ENCODE assay signal across 11 cellular contexts in genomic region chr2:200467806-200468686, GRCh38. TPM values are rescaled to one million over a fixed set of nuclear protein-coding genes. Genes with fewer than 3 reads are reported as not detected.
DNase-seq lines count a peak whose midpoint lies in the region; ATAC-seq and TF ChIP-seq lines count a peak whose summit lies in the region.
"Had no signal": no experiment of that assay in that cellular context is flagged by ENCODE, and none has a peak within 500 bp of the region (broad histone marks: within the 10 kb centered on the region; RNA-seq: fewer than 3 reads in every experiment).

No MANE protein-coding gene starts in this region.

- H3K27me3 ChIP-seq in PC-3 (ENCODE audit: low read length) = no peaks in the 10 kb centered on the region

- no peaks in the 10 kb centered on the region for H3K27me3 Mint-ChIP-seq in central memory CD8-positive, alpha-beta T cell

- H3K27ac Mint-ChIP-seq in central memory CD8-positive, alpha-beta T cell (ENCODE audit: low read depth) = peak overlapping the region; percentile 89

- no peaks in the 10 kb centered on the region for H3K9me3 Mint-ChIP-seq in central memory CD8-positive, alpha-beta T cell

- H3K27ac ChIP-seq in PC-3 (ENCODE audit: low read length) = no peak overlapping the region

- no peak overlapping the region for H3K4me2 ChIP-seq in PC-3 (ENCODE audit: low read length)

- peaks cover 52% of the 10 kb centered on the region for H3K4me1 Mint-ChIP-seq in central memory CD8-positive, alpha-beta T cell

- H3K36me3 Mint-ChIP-seq in central memory CD8-positive, alpha-beta T cell (ENCODE audit: insufficient read depth) = peaks cover 18% of the 10 kb centered on the region

- intact Hi-C loops in PC-3 (cut with micrococcal nuclease) = no loop called here

- no peaks in the 10 kb centered on the region for H3K9me2 ChIP-seq in PC-3 (replicated peaks; ENCODE audit: low read length)

- peak overlapping the region; percentile 64 for H3K4me3 Mint-ChIP-seq in central memory CD8-positive, alpha-beta T cell

- DNase-seq in PC-3 (no peak), renal cortical epithelial cell (ENCODE audit: low read depth) (peak; percentile 38), omental fat pad (ENCODE audit: low spot score) (no peak), NCI-H1694 (lab: John Stamatoyannopoulos, UW) (no peak), 8988T (no peak)
- peak in 1 of 2 donors; percentile 15 for DNase-seq in central memory CD8-positive, alpha-beta T cell (ENCODE audit: low spot score in 2 of 2)
- DNase-seq in stimulated activated CD4-positive, alpha-beta T cell treated with anti-CD3 and anti-CD28 coated beads, Interleukin-4, amount 100 ng/mL, for 24 hours = no peak
- DNase-seq: cortex of kidney; NCI-H510A treated with DMSO at 0.1 percent for 48 hours; stimulated activated CD4-positive, alpha-beta T cell treated with anti-CD3 and anti-CD28 coated beads, Interleukin-12 subunit alpha, Interleukin-12 subunit beta, amount 100 ng/mL, for 4 hours had no signal

- POLR2A ChIA-PET in PC-3 (lab: Charles Lee; ENCODE audit: unreplicated experiment) = no interaction called here

- TF ChIP-seq CTCF in PC-3 (conservative IDR thresholded peaks at IDR 0.05; ENCODE audit: low read depth, low read length) (no peak), omental fat pad (IDR thresholded peaks at IDR 0.05) (no peak)

- H3K36me3 ChIP-seq in PC-3 (ENCODE audit: low read depth, low read length) = peaks cover 73% of the 10 kb centered on the region

- no peak overlapping the region for H2AFZ ChIP-seq in PC-3 (ENCODE audit: low read length)

- CTCF ChIA-PET in PC-3 (lab: Charles Lee) = no interaction called here

- no peaks in the 10 kb centered on the region for H3K4me1 ChIP-seq in PC-3 (ENCODE audit: insufficient read depth, low read length)

- H3K9ac ChIP-seq in PC-3 (ENCODE audit: low read length) = no peak overlapping the region

- no peak overlapping the region for H3K4me3 ChIP-seq in PC-3 (ENCODE audit: low read length)

- H4K20me1 ChIP-seq in PC-3 (ENCODE audit: low read length) = no peaks in the 10 kb centered on the region

- no peaks in the 10 kb centered on the region for H3K9me3 ChIP-seq in PC-3 (ENCODE audit: low read length)

- H3F3A ChIP-seq in PC-3 (ENCODE audit: low read length, unreplicated experiment) = no peaks in the 10 kb centered on the region

- peak; percentile 32 for ATAC-seq in GM18907 (IDR thresholded peaks at IDR 0.05; ENCODE audit: unreplicated experiment)
- ATAC-seq in PC-3 = no peak
- peak; percentile 17 for ATAC-seq in central memory CD8-positive, alpha-beta T cell (replicated peaks; ENCODE audit: extremely low read depth, poor library complexity, severe bottlenecking)
- no peak for ATAC-seq in omental fat pad (ENCODE audit: low FRiP score)

- TSS peak; percentile 7 for BruUV-seq in PC-3 (replicated peaks; lab: Mats Ljungman, UMichigan)

- no peaks in the 10 kb centered on the region for H3K79me2 ChIP-seq in PC-3 (ENCODE audit: low read length)

RNA-seq across cellular contexts. Expression of gene KCTD18, which starts 41.8 kb away (rescaled TPM):
- 10.4 and 13.0 TPM in 2 replicates for total RNA-seq in PC-3 (2014; rRNA removed)
- 19.5 and 21.9 TPM in 2 replicates for total RNA-seq in renal cortical epithelial cell
- total RNA-seq in omental fat pad = 10 to 100 TPM; 10.4 to 19.9 (median 14.2) TPM

RNA-seq across cellular contexts. Expression of gene SGO2, which starts 58.0 kb away (rescaled TPM):
- total RNA-seq in PC-3 (2014; rRNA removed) (23.5 and 25.6 TPM in 2 replicates), renal cortical epithelial cell (4.2 and 5.0 TPM in 2 replicates), omental fat pad (10 to 100 TPM in 2 of 4 donors, 1 to 10 TPM in 2; 4.7 to 18.7 (median 9.5) TPM)

Comparison
In these comparisons a context has a peak if more than half of its experiments do, and no peak if none do; other contexts are left out.
1. ATAC-seq: peak in GM18907 (single experiment) and central memory CD8-positive, alpha-beta T cell (single experiment); none in PC-3 (single experiment) and omental fat pad (single experiment).